ENCODE assay signal across 8 cellular contexts in genomic region chr22:46148885-46149492, GRCh38. TPM values are rescaled to one million over a fixed set of nuclear protein-coding genes. Genes with fewer than 3 reads are reported as not detected.
DNase-seq lines count a peak whose midpoint lies in the region; ATAC-seq, FAIRE-seq and TF ChIP-seq lines count a peak whose summit lies in the region.

No MANE protein-coding gene starts in this region.

- peak overlapping the region; percentile 66 for H3K4ac ChIP-seq in H1 (replicated peaks; ENCODE audit: insufficient read length, low read depth, low read length)

- peak overlapping the region; percentile 90 to 99 (median 96) for H3K4me2 ChIP-seq in BLaER1 treated with 17β-estradiol and CSF1 and Interleukin-3, amounts not matched to agents 10 nM and 100 nM
- H3K4me2 ChIP-seq in Loucy (ENCODE audit: low read depth, low read length, poor library complexity, severe bottlenecking) (peak overlapping the region; percentile 85), H1 (ENCODE audit: insufficient read depth in 1 of 2, low read depth in 2 of 2, low read length in 2 of 2) (peak overlapping the region; percentile 79 to 90)

- POLR2A ChIA-PET in H1 (lab: Charles Lee; ENCODE audit: partially characterized antibody) = interaction anchor here (1.1 to 1.3 kb wide), 3 partner anchors 14 to 89 kb away, joined by 3 read pairs; no protein-coding TSS in a partner anchor

- no peaks in the 10 kb centered on the region for H3K79me1 ChIP-seq in H1 (ENCODE audit: low read depth, low read length)

- H3K9me3 ChIP-seq in BLaER1 treated with 17β-estradiol and CSF1 and Interleukin-3, amounts not matched to agents 10 nM and 100 nM (replicated peaks in 1 of 11) = no peaks in the 10 kb centered on the region
- H3K9me3 ChIP-seq in Loucy (ENCODE audit: insufficient read depth, low read depth, low read length) (no peaks in the 10 kb centered on the region), H1 (ENCODE audit: insufficient read depth in 2 of 2, low read depth in 1 of 2, low read length in 1 of 2) (no peaks in the 10 kb centered on the region)

- H4K8ac ChIP-seq in H1 (ENCODE audit: extremely low read depth, insufficient read depth, low read length) = peak overlapping the region; percentile 87; the same call in 1 of the 2 replicates

- WGBS in H1 (ENCODE audit: extremely low coverage in 1 of 2, insufficient coverage in 1 of 2, insufficient read length in 1 of 2, insufficient replicate concordance in 2 of 2, low coverage in 1 of 2, low lambda C conversion rate in 2 of 2, missing lambda C conversion rate in 1 of 2), 2 experiments = 50% methylated on average over 10 of the region's 10 CpGs; no CpG with 5 or more reads in 1 of the 2 experiments

- FAIRE-seq in H1 (lab: Jason Lieb, UNC) = no peak

- 0 out of 2 replicates have a peak overlapping the region, but pooled peaks have one; percentile 0 for H2BK12ac ChIP-seq in H1 (ENCODE audit: low read depth, low read length)

- peaks cover 0 to 24% (median 8%) of the 10 kb centered on the region in 11 experiments; a peak in 9 of 22 replicates for H4K20me1 ChIP-seq in BLaER1 treated with 17β-estradiol and CSF1 and Interleukin-3, amounts not matched to agents 10 nM and 100 nM
- peaks cover 21% of the 10 kb centered on the region for H4K20me1 ChIP-seq in Loucy (ENCODE audit: insufficient read depth, low read length, poor library complexity, severe bottlenecking)
- peaks cover 0 to 4% of the 10 kb centered on the region in 2 experiments for H4K20me1 ChIP-seq in H1 (replicated peaks in 1 of 2; ENCODE audit: control insufficient read depth in 1 of 2, insufficient read depth in 2 of 2, low read length in 2 of 2)

- H3K36me3 Mint-ChIP-seq in neural crest cell (ENCODE audit: low read depth) = no peaks in the 10 kb centered on the region

- H3K79me2 ChIP-seq in Loucy (ENCODE audit: insufficient read depth, low read length) (peaks cover 32% of the 10 kb centered on the region), H1 (ENCODE audit: control insufficient read depth in 1 of 2, insufficient read depth in 2 of 2, low read length in 2 of 2) (no peaks in the 10 kb centered on the region)

- TF ChIP-seq EP300 in H1 (IDR thresholded peaks at IDR 0.05; ENCODE audit: borderline replicate concordance in 1 of 2, low read depth in 2 of 2, low read length in 2 of 2) = no peak

- H2BK5ac ChIP-seq in H1 (ENCODE audit: low read depth, low read length) = peak overlapping the region; percentile 60; the same call in 1 of the 2 replicates

- peaks cover 15 to 52% (median 49%) of the 10 kb centered on the region in 10 experiments for H3K4me1 ChIP-seq in BLaER1 treated with 17β-estradiol and CSF1 and Interleukin-3, amounts not matched to agents 10 nM and 100 nM
- H3K4me1 ChIP-seq in Loucy (ENCODE audit: insufficient read depth, low read length, poor library complexity, severe bottlenecking) = peaks cover 19% of the 10 kb centered on the region
- peaks cover 0 to 8% (median 2%) of the 10 kb centered on the region in 4 experiments; a peak in 2 of 7 replicates for H3K4me1 ChIP-seq in H1 (replicated peaks in 1 of 4; ENCODE audit: control insufficient read depth in 3 of 4, insufficient read depth in 4 of 4, low read length in 3 of 4)

- H3K36me3 ChIP-seq in BLaER1 treated with 17β-estradiol and CSF1 and Interleukin-3, amounts not matched to agents 10 nM and 100 nM = peaks cover 6 to 17% (median 11%) of the 10 kb centered on the region in 11 experiments; a peak in 18 of 22 replicates
- no peaks in the 10 kb centered on the region for H3K36me3 ChIP-seq in Loucy (ENCODE audit: insufficient read depth, low read length)
- no peaks in the 10 kb centered on the region for H3K36me3 ChIP-seq in H1 (ENCODE audit: control insufficient read depth in 2 of 4, insufficient read depth in 4 of 4, low read length in 3 of 4)

- H2AFZ ChIP-seq in Loucy (ENCODE audit: low read length) (peak overlapping the region; percentile 84), H1 (ENCODE audit: low read length) (no peak overlapping the region; the same call in 1 of the 2 replicates)

- peaks cover 0 to 17% (median 0%) of the 10 kb centered on the region in 11 experiments; a peak in 4 of 22 replicates for H3K27me3 ChIP-seq in BLaER1 treated with 17β-estradiol and CSF1 and Interleukin-3, amounts not matched to agents 10 nM and 100 nM
- H3K27me3 ChIP-seq in Loucy (ENCODE audit: insufficient read depth, low read length, poor library complexity, severe bottlenecking) (no peaks in the 10 kb centered on the region), H1 (replicated peaks in 1 of 4; ENCODE audit: control insufficient read depth in 3 of 4, extremely low read depth in 1 of 4, insufficient read depth in 3 of 4, low read length in 3 of 4) (peaks cover 6 to 42% (median 35%) of the 10 kb centered on the region in 4 experiments)

- peak overlapping the region; percentile 79 for H3K18ac ChIP-seq in H1 (ENCODE audit: extremely low read depth, low read length)

- CTCF ChIA-PET in H1 (lab: Charles Lee; ENCODE audit: partially characterized antibody) = interaction anchor here (1.6 kb wide), 1 partner anchor 20 kb away, joined by 3 read pairs; no protein-coding TSS in a partner anchor

- TF ChIP-seq POLR2A in H1 (IDR thresholded peaks at IDR 0.05; ENCODE audit: control extremely low read depth in 1 of 2, low read depth in 2 of 2, low read length in 2 of 2) = no peak

- no peaks in the 10 kb centered on the region for H3F3A ChIP-seq in Loucy (ENCODE audit: low read depth)

- H2AK5ac ChIP-seq in H1 (ENCODE audit: low read depth, low read length) = no peak overlapping the region

- no peak overlapping the region for H3K56ac ChIP-seq in H1 (replicated peaks; ENCODE audit: insufficient read length, low read depth, low read length)

- peak overlapping the region; percentile 89 for H3K4me3 Mint-ChIP-seq in neural crest cell

- no peaks in the 10 kb centered on the region for H3K9me2 ChIP-seq in Loucy (replicated peaks; ENCODE audit: low read depth, low read length)

- H3K27me3 Mint-ChIP-seq in neural crest cell (ENCODE audit: low read depth) = peaks cover 49% of the 10 kb centered on the region

- H3K27ac ChIP-seq in BLaER1 treated with 17β-estradiol and CSF1 and Interleukin-3, amounts not matched to agents 10 nM and 100 nM = peak overlapping the region in 8 of 11 experiments; percentile 61 to 77 (median 66); a peak in 15 of 22 replicates
- no peak overlapping the region for H3K27ac ChIP-seq in H1 (ENCODE audit: low read depth, low read length)

- H3K9ac ChIP-seq in BLaER1 treated with 17β-estradiol and CSF1 and Interleukin-3, amounts not matched to agents 10 nM and 100 nM = peak overlapping the region; percentile 58 to 88 (median 78); a peak in 21 of 22 replicates
- H3K9ac ChIP-seq in Loucy (ENCODE audit: low read depth, low read length, poor library complexity, severe bottlenecking) = peak overlapping the region; percentile 78
- peak overlapping the region in 3 of 4 experiments; percentile 22 to 45 (median 42); a peak in 4 of 7 replicates for H3K9ac ChIP-seq in H1 (replicated peaks in 1 of 4; ENCODE audit: extremely low read depth in 1 of 4, low read depth in 3 of 4, low read length in 3 of 4)

- H3K9me3 Mint-ChIP-seq in neural crest cell = no peaks in the 10 kb centered on the region

- peaks cover 15% of the 10 kb centered on the region for H3K4me1 Mint-ChIP-seq in neural crest cell

- no peak for TF ChIP-seq RAD21 in H1 (IDR thresholded peaks at IDR 0.05 in 1 of 2, conservative IDR thresholded peaks at IDR 0.05 in 1 of 2; ENCODE audit: low read depth in 2 of 2, low read length in 2 of 2)

- H3K4me3 ChIP-seq in BLaER1 treated with 17β-estradiol and CSF1 and Interleukin-3, amounts not matched to agents 10 nM and 100 nM = peak overlapping the region; percentile 70 to 96 (median 91)
- peak overlapping the region; percentile 76 for H3K4me3 ChIP-seq in Loucy (ENCODE audit: low read length, poor library complexity, severe bottlenecking)
- peak overlapping the region; percentile 49 to 93 (median 76) for H3K4me3 ChIP-seq in H1 (ENCODE audit: extremely low read depth in 1 of 4, insufficient read depth in 2 of 4, low read depth in 3 of 4, low read length in 4 of 4)

- TF ChIP-seq CTCF in Loucy (conservative IDR thresholded peaks at IDR 0.05; ENCODE audit: low read length) (no peak), H1 (IDR thresholded peaks at IDR 0.05; ENCODE audit: control extremely low read depth in 1 of 3, insufficient read depth in 1 of 3, low read depth in 1 of 3, low read length in 3 of 3) (no peak), neural crest cell (conservative IDR thresholded peaks at IDR 0.05) (no peak)

- H3K23ac ChIP-seq in H1 (ENCODE audit: insufficient read length) = no peak overlapping the region

- DNase-seq in H1 (ENCODE audit: low read depth in 1 of 2, low spot score in 2 of 2) (no peak), neural crest cell (ENCODE audit: low read depth, low spot score) (no peak), NCI-H1417 (lab: John Stamatoyannopoulos, UW) (no peak), COLO668 (lab: John Stamatoyannopoulos, UW; ENCODE audit: unreplicated experiment) (no peak), epidermal melanocyte (ENCODE audit: insufficient read length, low spot score) (no peak)

- no peak for ATAC-seq in GM21528 (IDR thresholded peaks at IDR 0.05; ENCODE audit: low FRiP score, unreplicated experiment)

- no peak overlapping the region for H2BK20ac ChIP-seq in H1 (ENCODE audit: low read length)

- peak overlapping the region; percentile 29 for H4K5ac ChIP-seq in H1 (ENCODE audit: insufficient read length, low read depth, low read length)

- H3K27ac Mint-ChIP-seq in neural crest cell (ENCODE audit: unreplicated experiment) = no peak overlapping the region

- H3K23me2 ChIP-seq in H1 (ENCODE audit: low read depth, low read length) = peaks cover 15% of the 10 kb centered on the region; the same call in 1 of the 2 replicates

- H2BK15ac ChIP-seq in H1 (ENCODE audit: low read length) = peak overlapping the region; percentile 61; the same call in 1 of the 2 replicates

- H4K91ac ChIP-seq in H1 (replicated peaks; ENCODE audit: insufficient read length, low read length) = no peak overlapping the region

- H3K14ac ChIP-seq in H1 (ENCODE audit: insufficient read length) = no peak overlapping the region

- H2BK120ac ChIP-seq in H1 (replicated peaks; ENCODE audit: low read depth, low read length) = no peak overlapping the region

TF ChIP-seq in H1, 55 proteins besides CTCF, POLR2A, EP300 and RAD21 (continues in another document):
- TF ChIP-seq, protein P1, sequence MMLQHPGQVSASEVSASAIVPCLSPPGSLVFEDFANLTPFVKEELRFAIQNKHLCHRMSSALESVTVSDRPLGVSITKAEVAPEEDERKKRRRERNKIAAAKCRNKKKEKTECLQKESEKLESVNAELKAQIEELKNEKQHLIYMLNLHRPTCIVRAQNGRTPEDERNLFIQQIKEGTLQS (IDR thresholded peaks at IDR 0.05; ENCODE audit: insufficient read depth, low read depth, low read length) = no peak

RNA-seq across cellular contexts. Expression of gene PPARA, which starts 1.3 kb away (rescaled TPM):
- total RNA-seq in H1 (2021; fragmentation: NEBNext Ultra II Directional; extraction: Animal tissue kit (Norgen Biotek cat#: 25700)) = 8.2 and 10.0 TPM in 2 replicates
- polyA plus RNA-seq in H1 (2011; rRNA removed) = 3.1 and 3.3 TPM in 2 replicates
- polyA plus RNA-seq in H1 (2011; cell fraction: cytosol; rRNA removed) = 3.6 TPM
- 9.9 TPM for polyA plus RNA-seq in H1 (2011; cell fraction: nucleus; rRNA removed)
- polyA plus RNA-seq in H1 (2012, experiment 1 of 2) = 3.8 to 4.8 TPM (median 4.5 TPM) in 4 replicates
- polyA plus RNA-seq in H1 (2012, experiment 2 of 2) = 3.1 TPM
- 3.9 TPM for polyA plus RNA-seq in H1 (2013, experiment 1 of 2)
- polyA plus RNA-seq in H1 (2013, experiment 2 of 2) = 3.4 TPM
- polyA minus RNA-seq in H1 (2011; rRNA and poly(A)+ RNA removed) = 6.5 and 7.4 TPM in 2 replicates
- 3.2 TPM for polyA minus RNA-seq in H1 (2011; cell fraction: cytosol; rRNA and poly(A)+ RNA removed)
- polyA minus RNA-seq in H1 (2011; cell fraction: nucleus; rRNA and poly(A)+ RNA removed) = 14.7 TPM
- 15.6 and 18.1 TPM in 2 replicates for total RNA-seq in neural crest cell
